ENCODE assay signal across 10 cellular contexts in the genomic region with DNA sequence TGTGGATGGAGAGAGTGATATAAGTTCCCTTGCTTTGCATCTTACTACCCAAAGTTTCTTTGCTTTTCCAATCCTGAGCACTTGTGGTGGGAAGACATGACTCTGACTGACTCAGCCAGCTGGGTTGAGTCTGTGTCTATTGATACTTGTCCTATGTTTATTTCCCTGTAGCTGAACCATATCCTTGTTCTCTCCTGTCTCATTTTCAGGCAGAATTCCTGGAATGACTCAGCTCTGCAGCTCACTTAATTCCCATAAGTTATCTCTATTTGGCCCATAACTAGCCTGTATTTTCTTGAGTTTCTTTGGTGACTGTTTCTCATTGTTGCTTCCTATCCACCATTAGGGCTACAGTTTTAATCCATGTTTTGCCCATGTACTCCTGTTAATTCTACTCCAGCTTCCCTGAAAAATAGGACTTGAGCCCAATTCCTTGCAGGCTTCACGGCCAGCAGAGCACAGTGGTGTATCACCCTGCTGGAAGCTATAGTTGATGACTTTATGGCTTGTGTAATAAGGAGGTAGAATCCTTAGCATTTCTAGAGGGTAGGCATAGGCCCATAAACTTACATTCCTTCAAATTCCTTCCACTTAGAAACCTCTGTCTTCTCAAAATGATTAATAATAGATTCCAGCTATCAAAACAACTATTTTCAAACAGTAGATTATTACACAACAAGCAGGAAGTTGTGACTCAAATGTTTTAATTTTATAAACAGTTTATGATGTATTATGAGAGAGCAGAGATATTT.
A peak's percentile ranks its signal among the peaks of the same experiment; 100 is the strongest.
DNase-seq lines count a peak whose midpoint lies in the region; ATAC-seq, FAIRE-seq and TF ChIP-seq lines count a peak whose summit lies in the region.
"Had no signal": no experiment of that assay in that cellular context is flagged by ENCODE, and none has a peak within 500 bp of the region (broad histone marks: within the 10 kb centered on the region; RNA-seq: fewer than 3 reads in every experiment).

No MANE protein-coding gene starts in this region.

- H3K36me3 ChIP-seq in endothelial cell of umbilical vein (ENCODE audit: control insufficient read depth in 2 of 2, extremely low read depth in 1 of 2, insufficient read depth in 2 of 2, low read length in 2 of 2) = no peaks in the 10 kb centered on the region
- no peaks in the 10 kb centered on the region for H3K36me3 ChIP-seq in lung (ENCODE audit: control insufficient read depth in 2 of 2, insufficient read depth in 2 of 2, low read length in 2 of 2)
- H3K36me3 ChIP-seq in upper lobe of right lung = no peaks in the 10 kb centered on the region
- no peaks in the 10 kb centered on the region for H3K36me3 ChIP-seq in endodermal cell (ENCODE audit: control insufficient read depth, insufficient read depth, low read length)
- H3K36me3 ChIP-seq in BE2C = no peaks in the 10 kb centered on the region

- H3K36me3 Mint-ChIP-seq in endodermal cell (ENCODE audit: low read depth) = no peaks in the 10 kb centered on the region
- H3K36me3 Mint-ChIP-seq: brain; stimulated activated naive B cell treated with anti-CD40 and anti-IgM and Interleukin-4, amounts not matched to agents 10 μg/mL and 1 μg/mL and 100 μg/mL, for 72 hours had no signal

- H3K4me3 Mint-ChIP-seq in endodermal cell = no peak overlapping the region
- H3K4me3 Mint-ChIP-seq: brain; stimulated activated naive B cell treated with anti-CD40 and anti-IgM and Interleukin-4, amounts not matched to agents 10 μg/mL and 1 μg/mL and 100 μg/mL, for 72 hours had no signal

- H3K27ac ChIP-seq in endothelial cell of umbilical vein (ENCODE audit: insufficient read depth, low read depth, low read length) (peak overlapping the region; percentile 76), lung (ENCODE audit: low read depth in 1 of 2, low read length in 1 of 2) (peak overlapping the region in 1 of 2 donors; percentile 84), upper lobe of right lung (no peak overlapping the region), endodermal cell (ENCODE audit: low read depth, low read length) (no peak overlapping the region)

- H3K9me3 Mint-ChIP-seq in endodermal cell = peaks cover 8% of the 10 kb centered on the region

- H3K4me2 ChIP-seq in endothelial cell of umbilical vein (ENCODE audit: insufficient read depth, low read length) = peak overlapping the region; percentile 24

- peak overlapping the region; percentile 74 for H2AFZ ChIP-seq in endothelial cell of umbilical vein (ENCODE audit: low read depth, low read length)

- 76 to 85% methylated on average over 1 of the region's 1 CpG for whole genome bisulfite sequencing in lung, 2 donors
- 100% methylated on average over 1 of the region's 1 CpG; no CpG with 5 or more reads in 1 of the 2 experiments for WGBS in endodermal cell (ENCODE audit: insufficient coverage in 1 of 2, insufficient read length in 1 of 2), 2 experiments

- no peaks in the 10 kb centered on the region for H3K9me3 ChIP-seq in endothelial cell of umbilical vein (replicated peaks; ENCODE audit: control insufficient read depth, insufficient read depth, low read length)
- H3K9me3 ChIP-seq in lung (ENCODE audit: control insufficient read depth in 2 of 2, insufficient read depth in 1 of 2, low read length in 1 of 2) = no peaks in the 10 kb centered on the region
- no peaks in the 10 kb centered on the region for H3K9me3 ChIP-seq in upper lobe of right lung
- peaks cover 11% of the 10 kb centered on the region for H3K9me3 ChIP-seq in endodermal cell (ENCODE audit: control insufficient read depth, low read length)
- no peaks in the 10 kb centered on the region for H3K9me3 ChIP-seq in BE2C

- no TSS peak for BruUV-seq in endothelial cell of umbilical vein (replicated peaks; lab: Mats Ljungman, UMichigan)

- POLR2A ChIA-PET in endothelial cell of umbilical vein (lab: Charles Lee) = no interaction called here

- no peaks in the 10 kb centered on the region for H3K9me1 ChIP-seq in endothelial cell of umbilical vein (replicated peaks; ENCODE audit: control insufficient read depth, extremely low read depth, insufficient read depth, low read length)

- DNase-seq in HTR-8/SVneo (ENCODE audit: insufficient read length, low spot score) (peak; percentile 23), endothelial cell of umbilical vein (ENCODE audit: low read depth, low spot score) (peak; percentile 88), lung (ENCODE audit: low spot score) (no peak), upper lobe of right lung (no peak), endodermal cell (no peak), BE2C (no peak), GM12892 (ENCODE audit: insufficient read length) (no peak)
- DNase-seq: NCI-H1930; stimulated activated naive B cell treated with anti-CD40 and anti-IgM and Interleukin-4, amounts not matched to agents 10 μg/mL and 1 μg/mL and 100 μg/mL, for 72 hours had no signal

- H3K4me1 ChIP-seq in endothelial cell of umbilical vein (ENCODE audit: control insufficient read depth, extremely low read depth, insufficient read depth, low read length) (peaks cover 18% of the 10 kb centered on the region), lung (ENCODE audit: control insufficient read depth in 2 of 2, insufficient read depth in 2 of 2, low read length in 2 of 2) (no peaks in the 10 kb centered on the region), upper lobe of right lung (no peaks in the 10 kb centered on the region), endodermal cell (ENCODE audit: control insufficient read depth, insufficient read depth, low read length) (no peaks in the 10 kb centered on the region), BE2C (no peaks in the 10 kb centered on the region)

- no peaks in the 10 kb centered on the region for H3K4me1 Mint-ChIP-seq in endodermal cell
- H3K4me1 Mint-ChIP-seq: brain; stimulated activated naive B cell treated with anti-CD40 and anti-IgM and Interleukin-4, amounts not matched to agents 10 μg/mL and 1 μg/mL and 100 μg/mL, for 72 hours had no signal

- H3K4me3 ChIP-seq in endothelial cell of umbilical vein (replicated peaks in 1 of 3; ENCODE audit: insufficient read depth in 1 of 3, low read depth in 1 of 3, low read length in 3 of 3) (no peak overlapping the region), lung (no peak overlapping the region), upper lobe of right lung (no peak overlapping the region), endodermal cell (ENCODE audit: low read length) (no peak overlapping the region), BE2C (ENCODE audit: low read depth, low read length) (no peak overlapping the region)

- dilution Hi-C loops in endothelial cell of umbilical vein (cut with MboI; ENCODE audit: extremely low pct_ligation_motif_present, low sequenced_read_pairs) = no loop called here

- peak; percentile 61 for ATAC-seq in lung (ENCODE audit: insufficient read depth, low FRiP score)
- peak; percentile 22 for ATAC-seq in upper lobe of right lung
- ATAC-seq: stimulated activated naive B cell treated with anti-CD40 and anti-IgM and Interleukin-4, amounts not matched to agents 10 μg/mL and 1 μg/mL and 100 μg/mL, for 72 hours had no signal

- FAIRE-seq in HTR-8/SVneo (lab: Jason Lieb, UNC) (peak; percentile 69), endothelial cell of umbilical vein (lab: Jason Lieb, UNC) (peak; percentile 72), GM12892 (lab: Jason Lieb, UNC) (no peak)

- H3K79me2 ChIP-seq in endothelial cell of umbilical vein (ENCODE audit: control insufficient read depth, insufficient read depth, low read length) = no peaks in the 10 kb centered on the region

- CTCF ChIA-PET in endothelial cell of umbilical vein (lab: Charles Lee) = interaction anchor here (0.9 to 2.1 kb wide), 6 partner anchors 9 to 668 kb away, joined by 3 to 6 read pairs (median 4); no protein-coding TSS in a partner anchor

- H3K27me3 Mint-ChIP-seq in endodermal cell (ENCODE audit: insufficient read depth) = peaks cover 1% of the 10 kb centered on the region
- H3K27me3 Mint-ChIP-seq: stimulated activated naive B cell treated with anti-CD40 and anti-IgM and Interleukin-4, amounts not matched to agents 10 μg/mL and 1 μg/mL and 100 μg/mL, for 72 hours had no signal

- H3K9ac ChIP-seq in endothelial cell of umbilical vein (replicated peaks; ENCODE audit: extremely low read depth, insufficient read depth, low read length) (peak overlapping the region; percentile 28), endodermal cell (ENCODE audit: extremely low read depth, low read length, poor library complexity, severe bottlenecking) (no peak overlapping the region)

- H4K20me1 ChIP-seq in endothelial cell of umbilical vein (replicated peaks; ENCODE audit: control insufficient read depth, extremely low read depth, insufficient read depth, low read length) = no peaks in the 10 kb centered on the region

- intact Hi-C loops in endothelial cell of umbilical vein (cut with micrococcal nuclease) (loop anchor here (1.0 kb wide), 2 partner anchors 16 to 26 kb away; no protein-coding TSS in a partner anchor), upper lobe of right lung (cut with DNase I) (no loop called here)

- TF ChIP-seq POLR2A in endothelial cell of umbilical vein (IDR thresholded peaks at IDR 0.05; ENCODE audit: low read depth, low read length) (no peak), GM12892 (IDR thresholded peaks at IDR 0.05; ENCODE audit: low read depth, low read length) (no peak)

- TF ChIP-seq CTCF in endothelial cell of umbilical vein (IDR thresholded peaks at IDR 0.05; ENCODE audit: extremely low read depth in 1 of 2, insufficient read depth in 1 of 2, low read depth in 1 of 2, low read length in 2 of 2) (no peak), lung (IDR thresholded peaks at IDR 0.05; ENCODE audit: control extremely low read depth, extremely low read depth) (no peak), upper lobe of right lung (IDR thresholded peaks at IDR 0.05) (no peak), endodermal cell (conservative IDR thresholded peaks at IDR 0.05) (no peak), BE2C (IDR thresholded peaks at IDR 0.05; ENCODE audit: low read depth, low read length) (no peak)

- no peak overlapping the region for H3K27ac Mint-ChIP-seq in endodermal cell
- H3K27ac Mint-ChIP-seq: stimulated activated naive B cell treated with anti-CD40 and anti-IgM and Interleukin-4, amounts not matched to agents 10 μg/mL and 1 μg/mL and 100 μg/mL, for 72 hours had no signal

- H3K27me3 ChIP-seq in endothelial cell of umbilical vein (ENCODE audit: control insufficient read depth in 2 of 2, insufficient read depth in 2 of 2, low read length in 2 of 2) = no peaks in the 10 kb centered on the region
- H3K27me3 ChIP-seq in lung (ENCODE audit: control insufficient read depth, insufficient read depth) = no peaks in the 10 kb centered on the region
- no peaks in the 10 kb centered on the region for H3K27me3 ChIP-seq in upper lobe of right lung
- H3K27me3 ChIP-seq in endodermal cell (ENCODE audit: control insufficient read depth, insufficient read depth, low read length, poor library complexity, severe bottlenecking) = no peaks in the 10 kb centered on the region
- H3K27me3 ChIP-seq in BE2C = no peaks in the 10 kb centered on the region

TF ChIP-seq in endothelial cell of umbilical vein, 7 proteins besides CTCF, POLR2A, EP300 and RAD21 (continues in another document):
- peak; percentile 29 for TF ChIP-seq JUN (IDR thresholded peaks at IDR 0.05; ENCODE audit: borderline replicate concordance, insufficient read depth, insufficient read length, low read depth)
- TF ChIP-seq, protein P1, sequence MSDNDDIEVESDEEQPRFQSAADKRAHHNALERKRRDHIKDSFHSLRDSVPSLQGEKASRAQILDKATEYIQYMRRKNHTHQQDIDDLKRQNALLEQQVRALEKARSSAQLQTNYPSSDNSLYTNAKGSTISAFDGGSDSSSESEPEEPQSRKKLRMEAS (IDR thresholded peaks at IDR 0.05; ENCODE audit: insufficient read depth, insufficient read length) = no peak

Comparison
In these comparisons a context has a peak if more than half of its experiments do, and no peak if none do; other contexts are left out.
1. DNase-seq: peak in HTR-8/SVneo (single experiment) and endothelial cell of umbilical vein (single experiment); none in lung (single experiment), upper lobe of right lung (single experiment), endodermal cell (single experiment), BE2C (single experiment) and GM12892 (single experiment).